Comparison of ENCODE assay signal across 31 cellular contexts in the genomic region with DNA sequence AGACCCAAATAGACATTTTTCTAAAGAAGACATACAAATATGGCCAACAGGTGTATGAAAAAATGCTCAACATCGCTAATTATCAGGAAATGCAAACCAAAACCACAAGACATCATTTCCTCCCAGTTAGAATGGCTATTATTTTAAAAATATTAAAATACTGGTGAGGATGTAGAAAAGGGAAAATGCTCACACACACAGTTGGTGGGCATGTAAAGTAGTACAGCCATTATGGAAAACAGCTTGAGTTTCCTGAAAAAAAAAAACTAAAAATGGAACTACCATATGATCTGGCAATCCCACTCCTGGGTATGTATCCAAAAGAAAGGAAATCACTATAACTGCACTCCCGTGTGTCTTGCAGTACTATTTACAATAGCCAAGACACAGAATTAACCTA.
"Had no signal": no experiment of that assay in that cellular context is flagged by ENCODE, and none has a peak within 500 bp of the region (broad histone marks: within the 10 kb centered on the region; RNA-seq: fewer than 3 reads in every experiment).

No MANE protein-coding gene starts in this region.

- H3K36me3 ChIP-seq: adrenal gland, brain microvascular endothelial cell, breast epithelium had no signal

- H3K9me3 ChIP-seq: body of pancreas had no signal

- DNase-seq: activated B cell treated with CpG ODN at 0.5 μM for 24 hours; activated CD4-positive, alpha-beta memory T cell treated with anti-CD3 and anti-CD28 coated beads for 36 hours; activated CD4-positive, alpha-beta T cell treated with anti-CD3 and anti-CD28 coated beads for 4 hours; activated CD4-positive, alpha-beta T cell treated with anti-CD3 and anti-CD28 coated beads, Interleukin-2, amount 10 ng/mL, durations not matched to agents 24 days and 14 days; activated CD4-positive, alpha-beta T cell treated with anti-CD3 and anti-CD28 coated beads, Interleukin-2, amount 50 U/mL, for 1 hour; activated CD4-positive, alpha-beta T cell treated with anti-CD3 and anti-CD28 coated beads, Interleukin-2, amount 50 U/mL, for 4 hours; activated CD4-positive, CD25-positive, alpha-beta regulatory T cell treated with anti-CD3 and anti-CD28 coated beads, Interleukin-2, amount 50 U/mL, for 72 hours; activated CD8-positive, alpha-beta memory T cell treated with anti-CD3 and anti-CD28 coated beads, Interleukin-2, amount 50 U/mL, for 4 hours; activated CD8-positive, alpha-beta T cell treated with anti-CD3 and anti-CD28 coated beads for 36 hours; activated effector memory CD4-positive, alpha-beta T cell treated with anti-CD3 and anti-CD28 coated beads, Interleukin-2, amount 50 U/mL, for 16 hours; activated gamma-delta T cell treated with Interleukin-2 at 50 U/mL for 16 hours; activated naive CD4-positive, alpha-beta T cell; activated naive CD4-positive, alpha-beta T cell treated with anti-CD3 and anti-CD28 coated beads for 36 hours; activated naive CD4-positive, alpha-beta T cell treated with anti-CD3 and anti-CD28 coated beads, Interleukin-2, amount 50 U/mL, for 16 hours; activated naive CD8-positive, alpha-beta T cell treated with anti-CD3 and anti-CD28 coated beads for 36 hours; activated T-cell treated with anti-CD3 and anti-CD28 coated beads for 4 hours; activated T-cell treated with anti-CD3 and anti-CD28 coated beads, Interleukin-2, amount 50 U/mL, for 1 hour; activated T-cell treated with anti-CD3 and anti-CD28 coated beads, Interleukin-2, amount 50 U/mL, for 4 hours; activated T-cell treated with anti-CD3 and anti-CD28 coated beads, Interleukin-2, amount 50 U/mL, for 72 hours; adrenal gland; amniotic stem cell; aorta; body of pancreas; brain microvascular endothelial cell; central memory CD4-positive, alpha-beta T cell; cerebellar nuclear complex; T-helper 1 cell; T-helper 2 cell; T-helper 9 cell had no signal

- H3K4me3 ChIP-seq: adrenal gland, body of pancreas, breast epithelium had no signal

- H3K27ac ChIP-seq: adrenal gland, body of pancreas, brain microvascular endothelial cell, breast epithelium, VCaP had no signal
